ENCODE assay signal across 8 cellular contexts in genomic region chr7:139777304-139777890, GRCh38. TPM values are rescaled to one million over a fixed set of nuclear protein-coding genes. Genes with fewer than 3 reads are reported as not detected.
DNase-seq lines count a peak whose midpoint lies in the region; ATAC-seq and TF ChIP-seq lines count a peak whose summit lies in the region.

No MANE protein-coding gene starts in this region.

- peak overlapping the region; percentile 38 for H2AFZ ChIP-seq in KMS-11 (ENCODE audit: low read depth)

- peaks cover 16% of the 10 kb centered on the region for H3K27me3 Mint-ChIP-seq in activated CD8-positive, alpha-beta T cell treated with anti-CD3 and anti-CD28 coated beads, Interleukin-2, amount 10 ng/mL, durations not matched to agents 7 days and 5 days (ENCODE audit: low read depth)
- peaks cover 2 to 22% (median 13%) of the 10 kb centered on the region in 5 donors for H3K27me3 Mint-ChIP-seq in naive thymus-derived CD8-positive, alpha-beta T cell

- H3K4me3 ChIP-seq in KMS-11 (IDR thresholded peaks at IDR 0.05; ENCODE audit: insufficient read depth, low read depth, low read length) (no peak overlapping the region), epithelial cell of proximal tubule (ENCODE audit: low read depth, low read length) (peak overlapping the region; percentile 84), urinary bladder (ENCODE audit: low read depth, low read length) (peak overlapping the region; percentile 100)

- peak overlapping the region; percentile 94 for H3K27ac Mint-ChIP-seq in activated CD8-positive, alpha-beta T cell treated with anti-CD3 and anti-CD28 coated beads, Interleukin-2, amount 10 ng/mL, durations not matched to agents 7 days and 5 days
- peak overlapping the region; percentile 93 to 99 (median 96) for H3K27ac Mint-ChIP-seq in naive thymus-derived CD8-positive, alpha-beta T cell

- H3K9ac ChIP-seq in KMS-11, result peak overlapping the region; percentile 87

- H3K4me1 ChIP-seq in KMS-11 (ENCODE audit: low read depth, poor library complexity, severe bottlenecking) (peaks cover 41% of the 10 kb centered on the region), urinary bladder (ENCODE audit: insufficient read depth) (peaks cover 7% of the 10 kb centered on the region)

- no peaks in the 10 kb centered on the region for H3K27me3 ChIP-seq in KMS-11 (ENCODE audit: insufficient read depth, low read depth)

- H3K36me3 ChIP-seq in KMS-11 (ENCODE audit: insufficient read depth) (no peaks in the 10 kb centered on the region), urinary bladder (ENCODE audit: insufficient read depth) (no peaks in the 10 kb centered on the region)

- WGBS in urinary bladder, result under 1% methylated on average over 85 of the region's 88 CpGs

- peaks cover 8% of the 10 kb centered on the region for H3K36me3 Mint-ChIP-seq in activated CD8-positive, alpha-beta T cell treated with anti-CD3 and anti-CD28 coated beads, Interleukin-2, amount 10 ng/mL, durations not matched to agents 7 days and 5 days (ENCODE audit: low read depth)
- peaks cover 0 to 5% (median 2%) of the 10 kb centered on the region in 3 donors for H3K36me3 Mint-ChIP-seq in naive thymus-derived CD8-positive, alpha-beta T cell

- H4K20me1 ChIP-seq in KMS-11 (ENCODE audit: insufficient read depth), result 0 out of 2 replicates have a peak, but pooled peaks cover 15% of the 10 kb centered on the region

- peak overlapping the region; percentile 94 for H3K4me3 Mint-ChIP-seq in activated CD8-positive, alpha-beta T cell treated with anti-CD3 and anti-CD28 coated beads, Interleukin-2, amount 10 ng/mL, durations not matched to agents 7 days and 5 days
- H3K4me3 Mint-ChIP-seq in naive thymus-derived CD8-positive, alpha-beta T cell, result peak overlapping the region; percentile 92 to 99 (median 97)

- CTCF ChIA-PET in activated CD8-positive, alpha-beta T cell treated with anti-CD3 and anti-CD28 coated beads, Interleukin-2, amount 10 ng/mL, durations not matched to agents 7 days and 5 days (lab: Charles Lee), result interaction anchor here (0.7 to 2.0 kb wide), 5 partner anchors 9 to 269 kb away, joined by 3 to 7 read pairs (median 4); no protein-coding TSS in a partner anchor

- no peak for TF ChIP-seq CTCF in KMS-11 (conservative IDR thresholded peaks at IDR 0.05; ENCODE audit: low read depth, low read length)
- TF ChIP-seq CTCF in epithelial cell of proximal tubule (conservative IDR thresholded peaks at IDR 0.05; ENCODE audit: low read depth, low read length), result no peak

- ATAC-seq in GM19351 (IDR thresholded peaks at IDR 0.05; ENCODE audit: unreplicated experiment) (peak; percentile 15), GM18517 (IDR thresholded peaks at IDR 0.05; ENCODE audit: unreplicated experiment) (no peak)
- peak; percentile 48 for ATAC-seq in activated CD8-positive, alpha-beta T cell treated with anti-CD3 and anti-CD28 coated beads, Interleukin-2, amount 10 ng/mL, durations not matched to agents 7 days and 5 days
- peak; percentile 42 to 49 for ATAC-seq in naive thymus-derived CD8-positive, alpha-beta T cell

- DNase-seq in AG20443 (ENCODE audit: low spot score), result peak; percentile 79
- peak; percentile 49 for DNase-seq in activated CD8-positive, alpha-beta T cell treated with anti-CD3 and anti-CD28 coated beads, Interleukin-2, amount 10 ng/mL, durations not matched to agents 7 days and 5 days
- no peak for DNase-seq in epithelial cell of proximal tubule (ENCODE audit: low read depth)
- peak; percentile 20 to 69 (median 41) for DNase-seq in naive thymus-derived CD8-positive, alpha-beta T cell

- H3K27ac ChIP-seq in KMS-11 (peak overlapping the region; percentile 88), urinary bladder (ENCODE audit: low read depth) (peak overlapping the region; percentile 94)

- peaks cover 54% of the 10 kb centered on the region for H3K79me2 ChIP-seq in KMS-11 (ENCODE audit: insufficient read depth, low read depth)

- H3K4me2 ChIP-seq in KMS-11, result peak overlapping the region; percentile 79; the same call in 1 of the 2 replicates

- no peaks in the 10 kb centered on the region for H3K9me3 Mint-ChIP-seq in activated CD8-positive, alpha-beta T cell treated with anti-CD3 and anti-CD28 coated beads, Interleukin-2, amount 10 ng/mL, durations not matched to agents 7 days and 5 days (ENCODE audit: insufficient read depth)
- H3K9me3 Mint-ChIP-seq in naive thymus-derived CD8-positive, alpha-beta T cell, result no peaks in the 10 kb centered on the region

- H3K4me1 Mint-ChIP-seq in activated CD8-positive, alpha-beta T cell treated with anti-CD3 and anti-CD28 coated beads, Interleukin-2, amount 10 ng/mL, durations not matched to agents 7 days and 5 days (ENCODE audit: low read depth), result peaks cover 40% of the 10 kb centered on the region
- peaks cover 37 to 59% (median 48%) of the 10 kb centered on the region in 4 donors for H3K4me1 Mint-ChIP-seq in naive thymus-derived CD8-positive, alpha-beta T cell

- POLR2A ChIA-PET in activated CD8-positive, alpha-beta T cell treated with anti-CD3 and anti-CD28 coated beads, Interleukin-2, amount 10 ng/mL, durations not matched to agents 7 days and 5 days (lab: Charles Lee), result interaction anchor here (1.2 kb wide), 1 partner anchor 9 kb away, joined by 6 read pairs; no protein-coding TSS in a partner anchor
- POLR2A ChIA-PET in naive thymus-derived CD8-positive, alpha-beta T cell (lab: Charles Lee), result interaction anchor here (1.4 to 3.8 kb wide), 5 partner anchors 10 to 400 kb away, joined by 3 to 51 read pairs (median 3); partner anchors contain the start of gene KDM7A

RNA-seq across cellular contexts. Expression of gene HIPK2, which starts 0.4 kb away (rescaled TPM):
- total RNA-seq in activated CD8-positive, alpha-beta T cell treated with anti-CD3 and anti-CD28 coated beads, Interleukin-2, amount 10 ng/mL, durations not matched to agents 7 days and 5 days, result 10 to 100 TPM; 17.0 to 17.2 TPM
- total RNA-seq in epithelial cell of proximal tubule, result 45.1 and 46.4 TPM in 2 replicates
- total RNA-seq in naive thymus-derived CD8-positive, alpha-beta T cell, result 10 to 100 TPM; 28.7 to 32.9 TPM
- polyA plus RNA-seq in naive thymus-derived CD8-positive, alpha-beta T cell, result 1 to 10 TPM; 2.1 to 4.3 (median 3.1) TPM
- 9.8 TPM for total RNA-seq in urinary bladder
- 8.5 TPM for polyA plus RNA-seq in urinary bladder

RNA-seq across cellular contexts. Expression of gene TBXAS1, which starts 51.7 kb away (rescaled TPM):
- 1 to 10 TPM; 1.6 to 2.0 TPM for total RNA-seq in activated CD8-positive, alpha-beta T cell treated with anti-CD3 and anti-CD28 coated beads, Interleukin-2, amount 10 ng/mL, durations not matched to agents 7 days and 5 days
- total RNA-seq in epithelial cell of proximal tubule (11.1 and 20.0 TPM in 2 replicates), urinary bladder (8.6 TPM)
- total RNA-seq in naive thymus-derived CD8-positive, alpha-beta T cell, result 1 to 10 TPM; 1.6 to 2.7 TPM
- 1 to 10 TPM in 1 of 3 donors, under 1 TPM in 2; 0.41 to 1.1 (median 0.75) TPM for polyA plus RNA-seq in naive thymus-derived CD8-positive, alpha-beta T cell
- polyA plus RNA-seq in urinary bladder, result 12.2 TPM
